13 cellular contexts compared by ENCODE assay signal in the genomic region with DNA sequence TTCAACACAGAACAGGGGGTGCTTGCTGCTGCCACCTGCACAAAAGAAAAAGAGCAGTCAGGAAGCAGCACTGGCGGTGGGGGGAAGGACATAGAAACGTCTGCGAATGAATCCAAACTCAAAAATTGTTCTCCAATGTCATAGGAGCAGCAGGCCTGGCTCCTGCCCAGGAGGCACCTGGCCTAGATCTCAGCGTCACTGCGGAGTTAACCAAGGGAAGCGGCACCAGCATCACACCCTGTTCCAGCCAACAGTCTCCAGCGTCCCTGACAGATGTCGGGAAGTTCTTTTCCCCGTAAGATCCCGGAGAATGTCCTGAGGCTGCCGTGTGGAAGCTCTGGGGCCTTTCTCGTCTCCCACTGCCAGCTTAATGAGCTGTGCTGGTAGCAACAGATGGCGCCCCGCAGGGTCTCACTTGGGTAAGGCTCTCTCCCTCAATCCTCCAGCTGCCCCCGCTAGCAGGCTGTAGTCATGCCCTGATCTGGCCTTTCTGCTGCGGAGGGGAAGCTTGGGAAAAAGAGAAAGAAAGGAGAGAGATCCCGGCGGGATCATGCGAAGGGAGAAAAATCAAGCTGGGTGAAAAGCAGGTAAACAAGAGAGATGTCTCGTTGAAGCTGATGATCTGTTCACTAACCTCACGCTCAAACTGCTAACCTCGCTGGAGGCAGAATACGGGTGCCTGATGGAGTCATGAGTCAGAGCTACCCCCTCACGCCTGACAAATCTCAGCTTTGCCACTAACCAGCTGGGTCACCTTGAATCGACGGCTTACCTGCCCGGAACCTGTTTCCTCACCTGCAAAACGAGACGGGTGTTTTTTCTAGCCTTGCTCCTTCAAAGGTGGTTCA. TPM values are rescaled to one million over a fixed set of nuclear protein-coding genes. Genes with fewer than 3 reads are reported as not detected.
DNase-seq lines count a peak whose midpoint lies in the region; ATAC-seq, FAIRE-seq and TF ChIP-seq lines count a peak whose summit lies in the region.
"Had no signal": no experiment of that assay in that cellular context is flagged by ENCODE, and none has a peak within 500 bp of the region (broad histone marks: within the 10 kb centered on the region; RNA-seq: fewer than 3 reads in every experiment).

No MANE protein-coding gene starts in this region.

- no peak overlapping the region for H3K4me3 ChIP-seq in astrocyte (ENCODE audit: insufficient read depth, low read depth, low read length)
- H3K4me3 ChIP-seq in kidney epithelial cell (ENCODE audit: low read depth, low read length): peak overlapping the region; percentile 19

- no peaks in the 10 kb centered on the region for H3K9me3 ChIP-seq in astrocyte (ENCODE audit: insufficient read depth, low read depth, low read length)

- peak overlapping the region; percentile 69 for H3K4me2 ChIP-seq in astrocyte (ENCODE audit: low read length)

- no peak overlapping the region for H3K9ac ChIP-seq in astrocyte (ENCODE audit: low read length)

- no peak overlapping the region for H3K4me3 Mint-ChIP-seq in astrocyte (ENCODE audit: unreplicated experiment)
- H3K4me3 Mint-ChIP-seq: stimulated activated memory B cell treated with anti-CD40 and anti-IgM and Interleukin-4, amounts not matched to agents 10 μg/mL and 1 μg/mL and 100 μg/mL, for 72 hours had no signal

- FAIRE-seq in astrocyte (lab: Jason Lieb, UNC): no peak
- FAIRE-seq: GM18507 had no signal

- H3K27me3 ChIP-seq in astrocyte (ENCODE audit: insufficient read depth, low read length) (no peaks in the 10 kb centered on the region), kidney epithelial cell (ENCODE audit: control insufficient read depth, insufficient read depth, low read length) (no peaks in the 10 kb centered on the region)

- H3K9me3 Mint-ChIP-seq in astrocyte (ENCODE audit: unreplicated experiment): peaks cover 2% of the 10 kb centered on the region
- H3K9me3 Mint-ChIP-seq: stimulated activated memory B cell treated with anti-CD40 and anti-IgM and Interleukin-4, amounts not matched to agents 10 μg/mL and 1 μg/mL and 100 μg/mL, for 72 hours had no signal

- DNase-seq in D341Med (ENCODE audit: low spot score) (peak; percentile 70), NCI-H1092 (lab: John Stamatoyannopoulos, UW) (peak; percentile 52), astrocyte (ENCODE audit: low read depth) (peak; percentile 24), kidney epithelial cell (ENCODE audit: low read depth) (peak; percentile 31), NCI-H1417 treated with DMSO at 0.1 percent for 48 hours (lab: John Stamatoyannopoulos, UW) (no peak), erythroblast (lab: John Stamatoyannopoulos, UW) (no peak)
- no peak for DNase-seq in stimulated activated CD4-positive, alpha-beta T cell treated with anti-CD3 and anti-CD28 coated beads, Interleukin-4, amount 100 ng/mL, for 4 hours
- DNase-seq: central memory CD4-positive, alpha-beta T cell; DMS79 treated with DMSO at 0.1 percent for 48 hours had no signal

- no peaks in the 10 kb centered on the region for H3K79me2 ChIP-seq in astrocyte (ENCODE audit: insufficient read depth, low read length)

- H3K36me3 ChIP-seq in astrocyte (ENCODE audit: insufficient read depth, low read length) (no peaks in the 10 kb centered on the region), kidney epithelial cell (ENCODE audit: control insufficient read depth, insufficient read depth, low read length) (no peaks in the 10 kb centered on the region)

- peaks cover 9% of the 10 kb centered on the region for H3K4me1 ChIP-seq in astrocyte (ENCODE audit: insufficient read depth, low read length)

- H3K27me3 Mint-ChIP-seq in astrocyte (ENCODE audit: low read depth, unreplicated experiment): peaks cover 23% of the 10 kb centered on the region

- no peaks in the 10 kb centered on the region for H4K20me1 ChIP-seq in astrocyte (ENCODE audit: insufficient read depth, low read length)

- no peak for ATAC-seq in GM21515 (IDR thresholded peaks at IDR 0.05; ENCODE audit: unreplicated experiment)
- ATAC-seq: left lobe of liver; stimulated activated memory B cell treated with anti-CD40 and anti-IgM and Interleukin-4, amounts not matched to agents 10 μg/mL and 1 μg/mL and 100 μg/mL, for 72 hours had no signal

- H2AFZ ChIP-seq in astrocyte (ENCODE audit: low read depth, low read length): peak overlapping the region; percentile 44

- TF ChIP-seq POLR2A in erythroblast (IDR thresholded peaks at IDR 0.05; ENCODE audit: low read length): no peak

- no peaks in the 10 kb centered on the region for H3K36me3 Mint-ChIP-seq in astrocyte (ENCODE audit: low read depth, unreplicated experiment)
- H3K36me3 Mint-ChIP-seq: stimulated activated memory B cell treated with anti-CD40 and anti-IgM and Interleukin-4, amounts not matched to agents 10 μg/mL and 1 μg/mL and 100 μg/mL, for 72 hours had no signal

- H3K27ac ChIP-seq in astrocyte (ENCODE audit: low read depth, low read length): no peak overlapping the region

- no peak for TF ChIP-seq CTCF in astrocyte (IDR thresholded peaks at IDR 0.05; ENCODE audit: insufficient read depth, low read depth, low read length)
- no peak for TF ChIP-seq CTCF in kidney epithelial cell (IDR thresholded peaks at IDR 0.05; ENCODE audit: insufficient read depth, low read length, poor library complexity, severe bottlenecking)

- H3K4me1 Mint-ChIP-seq in astrocyte (ENCODE audit: low read depth, unreplicated experiment): peaks cover 6% of the 10 kb centered on the region
- H3K4me1 Mint-ChIP-seq: stimulated activated memory B cell treated with anti-CD40 and anti-IgM and Interleukin-4, amounts not matched to agents 10 μg/mL and 1 μg/mL and 100 μg/mL, for 72 hours had no signal

- no peak overlapping the region for H3K27ac Mint-ChIP-seq in astrocyte (ENCODE audit: unreplicated experiment)
- H3K27ac Mint-ChIP-seq: stimulated activated memory B cell treated with anti-CD40 and anti-IgM and Interleukin-4, amounts not matched to agents 10 μg/mL and 1 μg/mL and 100 μg/mL, for 72 hours had no signal

RNA-seq across cellular contexts. Expression of a gene that starts 57.4 kb away (rescaled TPM):
- not detected in 2 replicates for total RNA-seq in astrocyte
- 1.3 TPM in 2 replicates for total RNA-seq in kidney epithelial cell
- total RNA-seq: left lobe of liver had no signal

Comparison
In these comparisons a context has a peak if more than half of its experiments do, and no peak if none do; other contexts are left out.
1. DNase-seq: peak in D341Med (single experiment), NCI-H1092 (single experiment), astrocyte (single experiment) and kidney epithelial cell (single experiment); none in NCI-H1417 treated with DMSO at 0.1 percent for 48 hours (single experiment), erythroblast (0 of 2) and stimulated activated CD4-positive, alpha-beta T cell treated with anti-CD3 and anti-CD28 coated beads, Interleukin-4, amount 100 ng/mL, for 4 hours (0 of 2).